Comparison of ENCODE assay signal across 23 cellular contexts in genomic region chr3:154818676-154819255, GRCh38.
DNase-seq lines count a peak whose midpoint lies in the region; ATAC-seq, FAIRE-seq and TF ChIP-seq lines count a peak whose summit lies in the region.
"Had no signal": no experiment of that assay in that cellular context is flagged by ENCODE, and none has a peak within 500 bp of the region (broad histone marks: within the 10 kb centered on the region; RNA-seq: fewer than 3 reads in every experiment).

No MANE protein-coding gene starts in this region.

- no peaks in the 10 kb centered on the region for H3K9me1 ChIP-seq in K562 (ENCODE audit: control insufficient read depth, insufficient read depth, low read length)

- ATAC-seq in K562 (no peak), HG02970 (IDR thresholded peaks at IDR 0.05; ENCODE audit: low FRiP score, unreplicated experiment) (no peak), HG02981 (IDR thresholded peaks at IDR 0.05; ENCODE audit: unreplicated experiment) (no peak)
- ATAC-seq: A549, HCT116 had no signal

- H3K4me2 ChIP-seq in K562 (ENCODE audit: insufficient read depth, low read length), result no peak overlapping the region
- H3K4me2 ChIP-seq: A549 had no signal

- POLR2A ChIA-PET in K562 (lab: Yijun Ruan, JAX), result no interaction called here

- no peak overlapping the region for H3K9ac ChIP-seq in K562 (ENCODE audit: insufficient read depth in 1 of 2, low read depth in 2 of 2, low read length in 2 of 2)

- H3K27me3 ChIP-seq in K562 (ENCODE audit: control insufficient read depth in 2 of 2, insufficient read depth in 2 of 2, low read length in 2 of 2), result no peaks in the 10 kb centered on the region

- no peak for TF ChIP-seq EP300 in K562 (IDR thresholded peaks at IDR 0.05; ENCODE audit: low read length)

- BruUV-seq in K562 (replicated peaks; lab: Mats Ljungman, UMichigan), result no TSS peak

- no peak for TF ChIP-seq RAD21 in K562 (CRISPR knock-in tag; conservative IDR thresholded peaks at IDR 0.05 in 1 of 2, IDR thresholded peaks at IDR 0.05 in 1 of 2)

- DNase-seq in AG20443 (ENCODE audit: low spot score) (peak; percentile 27), H54 (ENCODE audit: insufficient read length, low spot score) (no peak), K562 (ENCODE audit: extremely low read depth in 1 of 4, low spot score in 3 of 4) (no peak), cortex of kidney (lab: John Stamatoyannopoulos, UW) (no peak), NCI-H82 treated with DMSO at 0.1 percent for 48 hours (lab: John Stamatoyannopoulos, UW; ENCODE audit: unreplicated experiment) (no peak)
- DNase-seq: AML-193; Caco-2; Karpas-422; MM.1S; NCI-H1092 treated with DMSO at 0.1 percent for 48 hours; NCI-H1694 treated with DMSO at 0.1 percent for 48 hours; NCI-H2107; NCI-H2227 treated with DMSO at 0.1 percent for 48 hours; NCI-H524 treated with DMSO at 0.1 percent for 48 hours; NK-92 treated with Interleukin-12 subunit alpha and Interleukin-12 subunit beta, amount 100 ng/mL, for 24 hours; OCI-M1; RPMI8226; SIG-M5 had no signal

- no peaks in the 10 kb centered on the region for H3K79me2 ChIP-seq in K562 (ENCODE audit: control insufficient read depth, insufficient read depth, low read length)

- intact Hi-C loops in K562 (cut with micrococcal nuclease), result loop anchor here (5.0 kb wide), 1 partner anchor 884 kb away; no protein-coding TSS in a partner anchor

- H3K27ac ChIP-seq in K562 (ENCODE audit: extremely low read depth, low read depth, low read length) (no peak overlapping the region), mesodermal cell (ENCODE audit: low read depth, low read length, severe bottlenecking) (peak overlapping the region; percentile 17)
- H3K27ac ChIP-seq: A549 had no signal

- TF ChIP-seq CTCF in K562 (IDR thresholded peaks at IDR 0.05 in 2 of 3, conservative IDR thresholded peaks at IDR 0.05 in 1 of 3; ENCODE audit: insufficient read depth in 2 of 3, low read depth in 1 of 3, low read length in 3 of 3), result no peak

- H2AFZ ChIP-seq in K562 (ENCODE audit: low read depth, low read length), result no peak overlapping the region

- in situ Hi-C loops in K562 (cut with MboI), result no loop called here

- FAIRE-seq in H54 (lab: Jason Lieb, UNC) (peak; percentile 6), K562 (lab: Jason Lieb, UNC) (no peak)
- FAIRE-seq: A549 had no signal

- no peak for TF ChIP-seq POLR2A in H54 (IDR thresholded peaks at IDR 0.05; ENCODE audit: low read depth, low read length)
- no peak for TF ChIP-seq POLR2A in K562 (conservative IDR thresholded peaks at IDR 0.05)

- H4K20me1 ChIP-seq in K562 (replicated peaks; ENCODE audit: control insufficient read depth, insufficient read depth, low read length), result no peaks in the 10 kb centered on the region

- H3K4me3 ChIP-seq in K562 (no peak overlapping the region), mesodermal cell (ENCODE audit: extremely low read depth, insufficient read depth, low read length, poor library complexity, severe bottlenecking) (no peak overlapping the region)
- H3K4me3 ChIP-seq: A549 had no signal

- H3K4me1 ChIP-seq in K562 (replicated peaks in 1 of 2; ENCODE audit: control insufficient read depth in 2 of 2, insufficient read depth in 2 of 2, low read length in 2 of 2) (no peaks in the 10 kb centered on the region), mesodermal cell (ENCODE audit: control insufficient read depth, insufficient read depth, low read length, poor library complexity, severe bottlenecking) (no peaks in the 10 kb centered on the region)
- H3K4me1 ChIP-seq: A549, Caco-2 had no signal

- H3K36me3 ChIP-seq in K562 (ENCODE audit: control insufficient read depth, insufficient read depth, low read length) (no peaks in the 10 kb centered on the region), mesodermal cell (ENCODE audit: control insufficient read depth, insufficient read depth, low read length) (no peaks in the 10 kb centered on the region)

- WGBS in K562 (ENCODE audit: insufficient coverage, low coverage, missing lambda C conversion rate), result 0% methylated on average over 2 of the region's 2 CpGs
- 80% methylated on average over 1 of the region's 2 CpGs; no CpG with 5 or more reads in 1 of the 2 experiments for WGBS in mesodermal cell (ENCODE audit: insufficient coverage in 2 of 2), 2 experiments

- H3K9me3 ChIP-seq in K562 (replicated peaks; ENCODE audit: control insufficient read depth, insufficient read depth, low read depth, low read length) (no peaks in the 10 kb centered on the region), mesodermal cell (ENCODE audit: control insufficient read depth, low read length) (no peaks in the 10 kb centered on the region)
- H3K9me3 ChIP-seq: A549, Caco-2 had no signal

- CTCF ChIA-PET in K562 (lab: Yijun Ruan, JAX; ENCODE audit: low intra/inter-chr PET ratio), result no interaction called here

TF ChIP-seq in K562, 482 proteins besides CTCF, POLR2A, EP300 and RAD21:
- TF ChIP-seq KDM1A (IDR thresholded peaks at IDR 0.05) (peak in 1 of 2 experiments; percentile 27; a peak in 1 of 4 replicates), SP1 (CRISPR knock-in tag; IDR thresholded peaks at IDR 0.05) (no peak), RAD51 (IDR thresholded peaks at IDR 0.05; ENCODE audit: borderline replicate concordance, low read depth) (no peak), SRF (CRISPR knock-in tag; IDR thresholded peaks at IDR 0.05) (no peak), ID3 (CRISPR knock-in tag; IDR thresholded peaks at IDR 0.05) (no peak), ID3 (tag; IDR thresholded peaks at IDR 0.05) (peak; percentile 71; the same call in 1 of the 2 replicates), ZNF354B (CRISPR knock-in tag; IDR thresholded peaks at IDR 0.05) (no peak), ZNF174 (CRISPR knock-in tag; IDR thresholded peaks at IDR 0.05) (no peak), FOXM1 (IDR thresholded peaks at IDR 0.05; ENCODE audit: low read depth) (no peak), FOXM1 (CRISPR knock-in tag; IDR thresholded peaks at IDR 0.05; ENCODE audit: low read depth) (no peak), RBM39 (optimal IDR thresholded peaks at IDR 0.05; ENCODE audit: low read depth, low read length) (no peak), MTF1 (CRISPR knock-in tag; IDR thresholded peaks at IDR 0.05; ENCODE audit: borderline replicate concordance) (no peak), SRSF3 (IDR thresholded peaks at IDR 0.05; ENCODE audit: insufficient read depth, low read length) (no peak)
